Comparison of ENCODE assay signal across 9 cellular contexts in the genomic region with DNA sequence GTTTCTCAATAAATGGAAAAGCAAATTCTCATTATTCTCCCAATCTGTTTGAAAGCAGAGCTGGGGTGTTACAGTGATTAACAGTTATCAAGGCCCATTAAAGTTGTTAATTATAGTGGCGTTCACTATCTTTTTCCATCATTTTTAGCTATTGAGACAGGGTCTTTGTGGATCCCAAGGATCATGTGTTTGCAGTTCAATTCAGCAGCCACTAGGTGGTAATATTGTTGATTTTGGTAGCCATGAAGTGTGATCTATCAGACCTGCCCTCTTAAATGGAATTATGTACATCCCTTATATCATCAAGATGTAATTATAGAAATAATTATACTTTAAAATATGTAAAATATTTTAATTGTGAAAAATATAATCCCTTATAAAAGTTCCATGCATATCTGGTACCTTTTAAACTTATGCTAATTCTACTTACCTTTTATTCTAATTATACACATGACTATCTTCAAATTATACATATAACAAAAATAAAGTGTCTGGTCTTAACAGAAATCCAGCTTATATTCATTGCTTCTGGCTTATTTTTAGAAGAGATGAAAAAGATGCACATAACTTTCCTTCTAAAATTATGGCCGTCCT.
A peak's percentile ranks its signal among the peaks of the same experiment; 100 is the strongest.
DNase-seq lines count a peak whose midpoint lies in the region; ATAC-seq and TF ChIP-seq lines count a peak whose summit lies in the region.
"Had no signal": no experiment of that assay in that cellular context is flagged by ENCODE, and none has a peak within 500 bp of the region (broad histone marks: within the 10 kb centered on the region; RNA-seq: fewer than 3 reads in every experiment).

No MANE protein-coding gene starts in this region.

- H3K27me3 ChIP-seq in H7 (ENCODE audit: control insufficient read depth, insufficient read depth, low read length): no peaks in the 10 kb centered on the region

- H3K4me1 Mint-ChIP-seq in glutamatergic neuron (ENCODE audit: low read depth, unreplicated experiment): peaks cover 2% of the 10 kb centered on the region
- no peaks in the 10 kb centered on the region for H3K4me1 Mint-ChIP-seq in activated naive CD4-positive, alpha-beta T cell treated with anti-CD3 and anti-CD28 coated beads, Interleukin-2, amount 10 ng/mL, durations not matched to agents 7 days and 5 days
- H3K4me1 Mint-ChIP-seq: central memory CD8-positive, alpha-beta T cell had no signal

- no peaks in the 10 kb centered on the region for H3K27me3 Mint-ChIP-seq in glutamatergic neuron (ENCODE audit: unreplicated experiment)
- H3K27me3 Mint-ChIP-seq in activated naive CD4-positive, alpha-beta T cell treated with anti-CD3 and anti-CD28 coated beads, Interleukin-2, amount 10 ng/mL, durations not matched to agents 7 days and 5 days: no peaks in the 10 kb centered on the region
- H3K27me3 Mint-ChIP-seq: central memory CD8-positive, alpha-beta T cell had no signal

- no peaks in the 10 kb centered on the region for H3K9me3 Mint-ChIP-seq in glutamatergic neuron (ENCODE audit: unreplicated experiment)
- no peaks in the 10 kb centered on the region for H3K9me3 Mint-ChIP-seq in activated naive CD4-positive, alpha-beta T cell treated with anti-CD3 and anti-CD28 coated beads, Interleukin-2, amount 10 ng/mL, durations not matched to agents 7 days and 5 days
- H3K9me3 Mint-ChIP-seq: central memory CD8-positive, alpha-beta T cell had no signal

- no peaks in the 10 kb centered on the region for H3K36me3 Mint-ChIP-seq in glutamatergic neuron (ENCODE audit: unreplicated experiment)
- H3K36me3 Mint-ChIP-seq in activated naive CD4-positive, alpha-beta T cell treated with anti-CD3 and anti-CD28 coated beads, Interleukin-2, amount 10 ng/mL, durations not matched to agents 7 days and 5 days: no peaks in the 10 kb centered on the region

- H3K36me3 ChIP-seq in H7 (replicated peaks; ENCODE audit: control insufficient read depth, insufficient read depth, low read length): no peaks in the 10 kb centered on the region

- H3K4me3 ChIP-seq in H7 (ENCODE audit: insufficient read depth, low read depth, low read length): no peak overlapping the region

- H3K4me3 Mint-ChIP-seq in glutamatergic neuron (ENCODE audit: unreplicated experiment): no peak overlapping the region
- H3K4me3 Mint-ChIP-seq in activated naive CD4-positive, alpha-beta T cell treated with anti-CD3 and anti-CD28 coated beads, Interleukin-2, amount 10 ng/mL, durations not matched to agents 7 days and 5 days: no peak overlapping the region
- H3K4me3 Mint-ChIP-seq: central memory CD8-positive, alpha-beta T cell had no signal

- TF ChIP-seq CTCF in glutamatergic neuron (IDR thresholded peaks at IDR 0.05; ENCODE audit: partially characterized antibody, unreplicated experiment): peak; percentile 91

- no peak overlapping the region for H3K27ac Mint-ChIP-seq in glutamatergic neuron (ENCODE audit: unreplicated experiment)
- no peak overlapping the region for H3K27ac Mint-ChIP-seq in activated naive CD4-positive, alpha-beta T cell treated with anti-CD3 and anti-CD28 coated beads, Interleukin-2, amount 10 ng/mL, durations not matched to agents 7 days and 5 days

- in situ Hi-C loops in ACHN (cut with HindIII; ENCODE audit: low pct_ligation_motif_present, low pct_unique_long_range_greater_than_20kb, low sequenced_read_pairs): loop anchor here (25.0 kb wide), 1 partner anchor 143 kb away; no protein-coding TSS in a partner anchor

- CTCF ChIA-PET in activated naive CD4-positive, alpha-beta T cell treated with anti-CD3 and anti-CD28 coated beads, Interleukin-2, amount 10 ng/mL, durations not matched to agents 7 days and 5 days (lab: Charles Lee): interaction anchor here (0.9 to 1.5 kb wide), 5 partner anchors 8 to 1087 kb away, joined by 3 to 4 read pairs (median 3); no protein-coding TSS in a partner anchor

- DNase-seq in ACHN (peak; percentile 42), H7 (peak; percentile 46), SHP77 treated with DMSO at 0.1 percent for 48 hours (lab: John Stamatoyannopoulos, UW) (peak; percentile 21), glutamatergic neuron (no peak)
- no peak for DNase-seq in activated naive CD4-positive, alpha-beta T cell treated with anti-CD3 and anti-CD28 coated beads, Interleukin-2, amount 10 ng/mL, durations not matched to agents 7 days and 5 days

- ATAC-seq in HG02678 (IDR thresholded peaks at IDR 0.05; ENCODE audit: unreplicated experiment) (no peak), GM18520 (IDR thresholded peaks at IDR 0.05; ENCODE audit: unreplicated experiment) (no peak), HG03460 (IDR thresholded peaks at IDR 0.05; ENCODE audit: unreplicated experiment) (no peak)

Comparison
In these comparisons a context has a peak if more than half of its experiments do, and no peak if none do; other contexts are left out.
1. DNase-seq: peak in ACHN (single experiment), H7 (single experiment) and SHP77 treated with DMSO at 0.1 percent for 48 hours (single experiment); none in glutamatergic neuron (single experiment) and activated naive CD4-positive, alpha-beta T cell treated with anti-CD3 and anti-CD28 coated beads, Interleukin-2, amount 10 ng/mL, durations not matched to agents 7 days and 5 days (single experiment).